Comparison of ENCODE assay signal across 1 cellular context in genomic region chr12:57111046-57111698, GRCh38.
A peak's percentile ranks its signal among the peaks of the same experiment; 100 is the strongest.
TF ChIP-seq lines count a peak whose summit lies in the region.

TSS of gene STAT6 (minus strand) at chr12:57111362. CDS start at chr12:57108278, 3,084 bp downstream.

TF ChIP-seq in HEK293, 187 proteins besides CTCF, POLR2A, EP300 and RAD21 (continued from another document):
- peak; percentile 70; the same call in 1 of the 2 replicates for TF ChIP-seq GLI4 (tag by site-specific recombination; IDR thresholded peaks at IDR 0.05)
TF ChIP-seq in HEK293: peak in this region for 21.
